In the genomic region with DNA sequence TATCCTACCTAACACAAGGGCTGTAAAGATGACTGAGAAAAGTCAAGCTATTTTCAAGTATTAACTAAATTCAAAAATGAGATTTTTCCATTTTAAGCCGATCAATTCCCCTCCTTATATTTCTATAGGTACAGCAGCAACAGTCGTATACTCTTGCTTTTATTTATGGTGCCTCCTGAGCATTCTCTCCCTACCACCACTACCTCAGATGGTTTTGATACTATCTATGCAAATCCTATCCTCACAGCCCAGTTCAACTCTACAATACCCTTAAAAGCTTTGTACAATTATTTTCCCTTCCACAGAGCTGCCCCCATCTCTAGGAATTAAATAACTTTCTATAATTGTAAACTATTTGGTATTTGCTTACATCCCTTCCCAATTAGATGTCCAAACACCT, we compare ENCODE assay signal across 37 cellular contexts. TPM values are rescaled to one million over a fixed set of nuclear protein-coding genes. Genes with fewer than 3 reads are reported as not detected.
DNase-seq lines count a peak whose midpoint lies in the region; ATAC-seq, FAIRE-seq and TF ChIP-seq lines count a peak whose summit lies in the region.
"Had no signal": no experiment of that assay in that cellular context is flagged by ENCODE, and none has a peak within 500 bp of the region (broad histone marks: within the 10 kb centered on the region; RNA-seq: fewer than 3 reads in every experiment).

No MANE protein-coding gene starts in this region.

- intact Hi-C loops in ovary (cut with DNase I) = no loop called here

- 89 to 96% (median 94%) methylated on average over 2 of the region's 2 CpGs for WGBS in ovary, 3 donors

- no peak overlapping the region for H2AFZ ChIP-seq in OCI-LY3 (ENCODE audit: low read depth, low read length)

- FAIRE-seq in GM12891 (lab: Jason Lieb, UNC) = no peak
- FAIRE-seq: A549, HTR-8/SVneo had no signal

- TF ChIP-seq POLR2A in GM12891 (IDR thresholded peaks at IDR 0.05; ENCODE audit: low read depth, low read length) (no peak), ovary (IDR thresholded peaks at IDR 0.05) (no peak)

- H3K4me2 ChIP-seq in OCI-LY3 (ENCODE audit: low read length) = peak overlapping the region; percentile 39
- H3K4me2 ChIP-seq: A549 had no signal

- DNase-seq in Kasumi-1 (lab: John Stamatoyannopoulos, UW) (no peak), GM12891 (ENCODE audit: insufficient read length, low spot score) (no peak), ovary (no peak)
- no peak for DNase-seq in activated CD4-positive, alpha-beta T cell treated with anti-CD3 and anti-CD28 coated beads, Interleukin-2, amount 50 U/mL, for 1 hour
- DNase-seq: activated CD4-positive, alpha-beta T cell treated with anti-CD3 and anti-CD28 coated beads for 1 hour; activated effector memory CD4-positive, alpha-beta T cell treated with Interleukin-2 at 50 U/mL for 16 hours; activated naive CD8-positive, alpha-beta T cell treated with anti-CD3 and anti-CD28 coated beads, Interleukin-2, amount 10 ng/mL, durations not matched to agents 7 days and 5 days; activated T-cell treated with anti-CD3 and anti-CD28 coated beads for 4 hours; AML-193; CD4-positive, alpha-beta memory T cell; DMS 273 treated with DMSO at 0.1 percent for 48 hours; effector memory CD8-positive, alpha-beta T cell; EL; erythroblast; head of caudate nucleus; KBM-7; midbrain; MM.1S; naive thymus-derived CD8-positive, alpha-beta T cell; NCI-H1417; NCI-H2081; NCI-H226; occipital lobe; stimulated activated naive CD8-positive, alpha-beta T cell treated with anti-CD3 and anti-CD28 coated beads, Interleukin-15, amount 100 ng/mL, for 72 hours; thyroid gland had no signal

- TF ChIP-seq CTCF in OCI-LY3 (IDR thresholded peaks at IDR 0.05; ENCODE audit: low read depth, low read length) (no peak), ovary (IDR thresholded peaks at IDR 0.05) (no peak)

- H4K20me1 ChIP-seq in OCI-LY3 (ENCODE audit: insufficient read depth, low read length) = 0 out of 2 replicates have a peak, but pooled peaks cover 3% of the 10 kb centered on the region

- H3K27me3 ChIP-seq in OCI-LY3 (ENCODE audit: low read depth, low read length) (no peaks in the 10 kb centered on the region), ovary (no peaks in the 10 kb centered on the region)
- H3K27me3 ChIP-seq: ascending aorta, cardiac muscle cell, thyroid gland had no signal

- no peak overlapping the region for H3K9ac ChIP-seq in OCI-LY3 (ENCODE audit: low read length)

- H3K36me3 ChIP-seq in OCI-LY3 (replicated peaks; ENCODE audit: low read depth, low read length) = no peaks in the 10 kb centered on the region
- no peaks in the 10 kb centered on the region for H3K36me3 ChIP-seq in ovary
- H3K36me3 ChIP-seq: cardiac muscle cell had no signal

- H3K27ac ChIP-seq in OCI-LY3 (ENCODE audit: low read length) = no peak overlapping the region
- H3K27ac ChIP-seq in ovary = no peak overlapping the region
- H3K27ac ChIP-seq: A549, ascending aorta, cardiac muscle cell, coronary artery, RWPE1, SK-N-MC, thyroid gland had no signal

- ATAC-seq in GM18868 (IDR thresholded peaks at IDR 0.05; ENCODE audit: unreplicated experiment) (peak; percentile 39), GM21717 (IDR thresholded peaks at IDR 0.05; ENCODE audit: unreplicated experiment) (peak; percentile 42), HG03025 (IDR thresholded peaks at IDR 0.05; ENCODE audit: low FRiP score, unreplicated experiment) (peak; percentile 44)
- ATAC-seq: A549; effector memory CD8-positive, alpha-beta T cell; naive thymus-derived CD8-positive, alpha-beta T cell; stimulated activated naive CD8-positive, alpha-beta T cell treated with anti-CD3 and anti-CD28 coated beads, Interleukin-15, amount 100 ng/mL, for 72 hours had no signal

- H3K9me3 ChIP-seq in OCI-LY3 (ENCODE audit: insufficient read depth, low read length) (no peaks in the 10 kb centered on the region), ovary (no peaks in the 10 kb centered on the region)
- H3K9me3 ChIP-seq: A549, ascending aorta, thyroid gland had no signal

- H3K4me1 ChIP-seq in OCI-LY3 (ENCODE audit: low read length) = peaks cover 41% of the 10 kb centered on the region
- H3K4me1 ChIP-seq in ovary (ENCODE audit: insufficient read depth) = no peaks in the 10 kb centered on the region
- H3K4me1 ChIP-seq: A549, ascending aorta, thyroid gland had no signal

- H3K79me2 ChIP-seq in OCI-LY3 (ENCODE audit: low read length) = no peaks in the 10 kb centered on the region

- H3K4me3 ChIP-seq in OCI-LY3 (ENCODE audit: low read length) = no peak overlapping the region
- no peak overlapping the region for H3K4me3 ChIP-seq in ovary
- H3K4me3 ChIP-seq: A549, ascending aorta, cardiac muscle cell, coronary artery, SK-N-MC, thyroid gland had no signal

- TF ChIP-seq EP300 in ovary (IDR thresholded peaks at IDR 0.05) = no peak

TF ChIP-seq in GM12891, 5 proteins besides CTCF, POLR2A, EP300 and RAD21:
- TF ChIP-seq PAX5 (IDR thresholded peaks at IDR 0.05; ENCODE audit: insufficient read depth, low read length, severe bottlenecking) (no peak), POLR2AphosphoS5 (IDR thresholded peaks at IDR 0.05; ENCODE audit: low read depth, low read length) (no peak), TAF1 (IDR thresholded peaks at IDR 0.05; ENCODE audit: low read depth, low read length) (no peak), SPI1 (IDR thresholded peaks at IDR 0.05; ENCODE audit: low read depth, low read length) (no peak)
TF ChIP-seq in GM12891: peak in this region for 0.

RNA-seq across cellular contexts. Expression of a gene that starts 52.1 kb away (rescaled TPM):
- 2.4 TPM for polyA plus RNA-seq in GM12891 (2012; ENCODE audit: low read depth, missing spikeins)
- 10 to 100 TPM; 17.4 to 63.4 (median 22.7) TPM for total RNA-seq in ovary
- polyA plus RNA-seq in ovary = 10 to 100 TPM; 12.4 to 36.9 TPM
- total RNA-seq: H4 had no signal
